ENCODE assay signal across 8 cellular contexts in the genomic region with DNA sequence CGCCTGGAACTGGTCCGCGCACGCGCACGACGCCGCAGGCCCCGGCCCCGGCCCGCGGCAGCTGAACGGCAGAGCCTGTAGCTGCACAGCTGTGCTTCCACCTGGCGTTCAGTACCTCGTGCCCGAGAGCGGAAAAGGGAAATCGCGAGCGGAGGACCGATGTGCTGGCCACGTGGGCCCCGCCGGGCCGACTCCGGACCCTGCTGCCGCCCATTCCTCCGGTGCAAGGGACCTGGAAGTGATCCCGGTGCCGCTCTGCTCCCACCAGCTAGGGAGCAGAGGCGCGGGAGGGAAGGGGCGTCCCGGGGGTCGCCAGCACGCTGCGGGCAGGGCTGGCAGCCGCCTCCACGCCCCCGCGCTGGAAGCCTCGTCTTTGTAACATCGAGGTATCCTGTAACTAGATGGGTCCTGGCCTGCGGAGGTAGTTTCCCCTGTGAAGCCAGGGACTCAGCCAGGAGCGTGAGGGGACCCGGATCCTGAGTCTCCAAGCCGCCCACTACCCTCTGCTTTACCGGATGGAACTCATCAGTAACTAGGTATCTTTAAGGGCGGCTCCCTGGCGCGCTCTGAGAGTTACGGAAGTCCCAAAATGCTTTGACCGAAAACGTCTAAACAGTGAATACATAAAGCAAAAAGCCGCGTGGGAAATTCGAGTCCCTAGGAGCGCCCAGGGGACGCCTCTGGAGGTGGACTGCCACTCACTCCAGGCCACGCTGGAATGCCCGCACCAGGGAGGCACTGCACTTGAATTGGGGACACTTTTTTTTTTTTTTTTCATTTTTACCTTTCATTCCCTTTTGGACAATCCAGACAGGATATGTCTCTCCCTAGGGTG. TPM values are rescaled to one million over a fixed set of nuclear protein-coding genes. Genes with fewer than 3 reads are reported as not detected.
DNase-seq lines count a peak whose midpoint lies in the region; ATAC-seq and TF ChIP-seq lines count a peak whose summit lies in the region.

No MANE protein-coding gene starts in this region.

- TF ChIP-seq CTCF in GM23338 (conservative IDR thresholded peaks at IDR 0.05; ENCODE audit: low read depth in 2 of 2) = 0 out of 4 replicates have a peak, but pooled peaks of 1 of the 2 experiments have one; percentile 15
- peak; percentile 14 to 34 (median 30) for TF ChIP-seq CTCF in uterus (IDR thresholded peaks at IDR 0.05)

- no peaks in the 10 kb centered on the region; the same call in 2 of the 3 replicates for H3K9me3 Mint-ChIP-seq in GM23338

- H3K36me3 ChIP-seq in GM23338 (ENCODE audit: insufficient read depth) (peaks cover 5% of the 10 kb centered on the region; the same call in 1 of the 2 replicates), Karpas-422 (ENCODE audit: insufficient read depth, low read length) (peaks cover 18% of the 10 kb centered on the region), rectal smooth muscle tissue (ENCODE audit: control insufficient read depth, insufficient read depth, low read length) (peaks cover 4% of the 10 kb centered on the region), uterus (no peaks in the 10 kb centered on the region)

- intact Hi-C loops in cardiac septum (cut with DNase I) = no loop called here
- intact Hi-C loops in uterus (cut with DNase I; ENCODE audit: low total_unique reads) = no loop called here

- peaks cover 18% of the 10 kb centered on the region for H3K27me3 Mint-ChIP-seq in GM23338 (ENCODE audit: insufficient read depth, low read depth, poor library complexity)

- H3K79me2 ChIP-seq in GM23338 (replicated peaks; ENCODE audit: insufficient read depth) (peaks cover 28% of the 10 kb centered on the region), Karpas-422 (ENCODE audit: low read length) (peaks cover 36% of the 10 kb centered on the region)

- DNase-seq in EL (peak; percentile 25), GM23338 (ENCODE audit: low spot score) (peak; percentile 91), Karpas-422 (peak; percentile 80), SHP77 (lab: John Stamatoyannopoulos, UW) (peak; percentile 95 to 98), cardiac septum (ENCODE audit: low spot score) (peak; percentile 96), uterus (peak; percentile 87 to 93)
- peak; percentile 93 for DNase-seq in activated naive CD4-positive, alpha-beta T cell treated with Interleukin-2 at 50 U/mL for 16 hours

- peaks cover 25% of the 10 kb centered on the region for H3K27me3 ChIP-seq in GM23338 (ENCODE audit: insufficient read depth)
- H3K27me3 ChIP-seq in Karpas-422 (ENCODE audit: low read length) = no peaks in the 10 kb centered on the region
- no peaks in the 10 kb centered on the region for H3K27me3 ChIP-seq in rectal smooth muscle tissue (ENCODE audit: control insufficient read depth, insufficient read depth, low read length)
- H3K27me3 ChIP-seq in uterus = no peaks in the 10 kb centered on the region

- TF ChIP-seq POLR2A in uterus (IDR thresholded peaks at IDR 0.05) = peak in 1 of 2 donors; percentile 61

- peak overlapping the region; percentile 54 for H3K4me3 ChIP-seq in GM23338
- peak overlapping the region; percentile 67 for H3K4me3 ChIP-seq in Karpas-422 (ENCODE audit: low read length)
- H3K4me3 ChIP-seq in rectal smooth muscle tissue (ENCODE audit: low read length) = peak overlapping the region; percentile 89
- H3K4me3 ChIP-seq in uterus = peak overlapping the region; percentile 55 to 63

- H2AFZ ChIP-seq in GM23338 = peak overlapping the region; percentile 95
- H2AFZ ChIP-seq in Karpas-422 (ENCODE audit: low read length) = peak overlapping the region; percentile 93

- no peaks in the 10 kb centered on the region for H3F3A ChIP-seq in GM23338 (replicated peaks; ENCODE audit: low read depth)

- peak overlapping the region; percentile 75 for H3K4me3 Mint-ChIP-seq in GM23338

- H3K9me2 ChIP-seq in GM23338 (ENCODE audit: insufficient read depth) (no peaks in the 10 kb centered on the region), Karpas-422 (replicated peaks; ENCODE audit: insufficient read depth, low read length) (no peaks in the 10 kb centered on the region)

- H3K4me1 Mint-ChIP-seq in GM23338 = peaks cover 14% of the 10 kb centered on the region

- no peaks in the 10 kb centered on the region for H3K9me3 ChIP-seq in Karpas-422 (ENCODE audit: low read length)
- no peaks in the 10 kb centered on the region for H3K9me3 ChIP-seq in uterus

- peak; percentile 71 for ATAC-seq in GM23338

- peaks cover 20% of the 10 kb centered on the region for H3K36me3 Mint-ChIP-seq in GM23338 (ENCODE audit: low read depth)

- H3K27ac ChIP-seq in GM23338 (ENCODE audit: low read depth) (no peak overlapping the region), Karpas-422 (ENCODE audit: low read length) (peak overlapping the region; percentile 71), rectal smooth muscle tissue (ENCODE audit: low read depth, low read length) (peak overlapping the region; percentile 81), uterus (peak overlapping the region; percentile 91 to 98)

- H3K9ac ChIP-seq in Karpas-422 (ENCODE audit: low read length) (peak overlapping the region; percentile 81), rectal smooth muscle tissue (ENCODE audit: low read length) (peak overlapping the region; percentile 74)

- H3K4me2 ChIP-seq in GM23338 (peak overlapping the region; percentile 81), Karpas-422 (ENCODE audit: low read depth, low read length, poor library complexity, severe bottlenecking) (peak overlapping the region; percentile 82)

- H4K20me1 ChIP-seq in GM23338 (replicated peaks; ENCODE audit: insufficient read depth) (0 out of 2 replicates have a peak, but pooled peaks cover 11% of the 10 kb centered on the region), Karpas-422 (ENCODE audit: insufficient read depth, low read depth, low read length) (peaks cover 36% of the 10 kb centered on the region)

- H3K4me1 ChIP-seq in GM23338 (ENCODE audit: insufficient read depth) (peaks cover 5% of the 10 kb centered on the region), Karpas-422 (ENCODE audit: low read length) (peaks cover 38% of the 10 kb centered on the region), rectal smooth muscle tissue (ENCODE audit: control insufficient read depth, insufficient read depth, low read length) (peaks cover 2% of the 10 kb centered on the region), uterus (peaks cover 0 to 12% of the 10 kb centered on the region in 2 donors)

- H3K27ac Mint-ChIP-seq in GM23338 = no peak overlapping the region

TF ChIP-seq in GM23338, 12 proteins besides CTCF, POLR2A, EP300 and RAD21 (continues in another document):
- 0 out of 2 replicates have a peak, but pooled peaks have one; percentile 4 for TF ChIP-seq CREB1 (CRISPR knock-in tag; IDR thresholded peaks at IDR 0.05; ENCODE audit: low read depth)
- TF ChIP-seq JUNB (IDR thresholded peaks at IDR 0.05; ENCODE audit: unreplicated experiment) = no peak
- no peak for TF ChIP-seq STAT1 (IDR thresholded peaks at IDR 0.05; ENCODE audit: unreplicated experiment)

RNA-seq across cellular contexts. Expression of a gene that starts 0.7 kb away (rescaled TPM):
- 70.3 and 85.5 TPM in 2 replicates for total RNA-seq in GM23338 (2014; rRNA removed; shearing (Covaris generic))
- polyA plus RNA-seq in GM23338 (2016; fragmentation: Nextera tagmentation; extraction: Ambion mirVana) = 23.3 and 24.2 TPM in 2 replicates
- 247 and 289 TPM in 2 replicates for total RNA-seq in Karpas-422 (2014; rRNA removed; shearing (Covaris generic); ENCODE audit: low replicate concordance)
- total RNA-seq in cardiac septum = 58.0 TPM
- total RNA-seq in uterus = 100 to 1,000 TPM in 1 of 4 donors, 10 to 100 TPM in 3; 39.5 to 140 (median 57.6) TPM

Comparison
In these comparisons a context has a peak if more than half of its experiments do, and no peak if none do; other contexts are left out.
1. DNase-seq: peak in every context shown above with its lines; median percentile 96 in SHP77; 96 in cardiac septum; 93 in activated naive CD4-positive, alpha-beta T cell treated with Interleukin-2 at 50 U/mL for 16 hours; 91 in GM23338; 90 in uterus; 80 in Karpas-422; 25 in EL.